8 cellular contexts compared by ENCODE assay signal in genomic region chr20:63707558-63708300, GRCh38. TPM values are rescaled to one million over a fixed set of nuclear protein-coding genes. Genes with fewer than 3 reads are reported as not detected.
DNase-seq lines count a peak whose midpoint lies in the region; ATAC-seq and TF ChIP-seq lines count a peak whose summit lies in the region.

ARFRP1 (minus strand) TSS chr20:63707976; CDS start chr20:63707091, 885 bp downstream.
ZGPAT (plus strand) TSS chr20:63708039; CDS start chr20:63708581, 542 bp downstream.

- H3K4me3 ChIP-seq in WERI-Rb-1 (ENCODE audit: low read depth, low read length) (peak within 1 kb of the TSS; percentile 61), breast epithelium (peak within 1 kb of the TSS; percentile 88 to 93 (median 91)), iPS-20b (ENCODE audit: low read length) (peak within 1 kb of the TSS; percentile 84), skin epidermis (peak within 1 kb of the TSS; percentile 48 to 93 (median 70))

- H3K4me1 ChIP-seq in breast epithelium (peaks cover 7 to 13% of the 10 kb centered on the region in 2 donors), iPS-20b (ENCODE audit: insufficient read depth, low read length) (peaks cover 4% of the 10 kb centered on the region; the same call in 1 of the 2 replicates)

- H3K9me3 ChIP-seq in WERI-Rb-1 (ENCODE audit: severe bottlenecking) = no peaks in the 10 kb centered on the region
- H3K9me3 ChIP-seq in breast epithelium = no peaks in the 10 kb centered on the region
- H3K9me3 ChIP-seq in iPS-20b (ENCODE audit: insufficient read depth, low read depth, low read length) = no peaks in the 10 kb centered on the region

- H3K36me3 ChIP-seq in WERI-Rb-1 (peaks cover 76% of the 10 kb centered on the region), breast epithelium (peaks cover 7% of the 10 kb centered on the region), iPS-20b (ENCODE audit: insufficient read depth, low read depth, low read length) (peaks cover 59% of the 10 kb centered on the region)

- DNase-seq in 8988T (peak; percentile 94), NCI-H2196 treated with DMSO at 0.1 percent for 48 hours (lab: John Stamatoyannopoulos, UW; ENCODE audit: unreplicated experiment) (peak; percentile 84), WERI-Rb-1 (peak; percentile 86), breast epithelium (ENCODE audit: low spot score in 2 of 2) (peak; percentile 71 to 83)

- H3K27ac ChIP-seq in WERI-Rb-1 (peak within 1 kb of the TSS; percentile 94), breast epithelium (peak within 1 kb of the TSS; percentile 90 to 92), iPS-20b (ENCODE audit: low read length) (no peak within 1 kb of the TSS), skin epidermis (peak within 1 kb of the TSS; percentile 82 to 98 (median 93))

- H3K27me3 ChIP-seq in WERI-Rb-1 (ENCODE audit: insufficient read depth, low read depth, severe bottlenecking) (no peaks in the 10 kb centered on the region), breast epithelium (no peaks in the 10 kb centered on the region), iPS-20b (ENCODE audit: insufficient read depth, low read length) (no peaks in the 10 kb centered on the region)

- TF ChIP-seq POLR2A in GM18526 (IDR thresholded peaks at IDR 0.05; ENCODE audit: extremely low read depth, insufficient read length) (peak; percentile 62), breast epithelium (IDR thresholded peaks at IDR 0.05) (peak; percentile 16)

- peak; percentile 62 for ATAC-seq in HG03097 (IDR thresholded peaks at IDR 0.05; ENCODE audit: low FRiP score, unreplicated experiment)

- intact Hi-C loops in breast epithelium (cut with DNase I; ENCODE audit: low total_unique reads) = no loop called here

- peak within 1 kb of the TSS; percentile 76; the same call in 1 of the 2 replicates for H3K9ac ChIP-seq in iPS-20b (ENCODE audit: low read depth, low read length)

- TF ChIP-seq CTCF in WERI-Rb-1 (IDR thresholded peaks at IDR 0.05; ENCODE audit: low read depth, low read length) = no peak
- no peak for TF ChIP-seq CTCF in breast epithelium (IDR thresholded peaks at IDR 0.05)

RNA-seq across cellular contexts. Expression of gene ARFRP1, which starts in this region (rescaled TPM):
- 10 to 100 TPM; 30.7 to 41.0 (median 32.3) TPM for total RNA-seq in breast epithelium

RNA-seq across cellular contexts. Expression of gene ZGPAT, which starts in this region (rescaled TPM):
- 10 to 100 TPM; 17.6 to 26.9 (median 24.9) TPM for total RNA-seq in breast epithelium
